Comparison of ENCODE assay signal across 18 cellular contexts in genomic region chr10:101777857-101778145, GRCh38. TPM values are rescaled to one million over a fixed set of nuclear protein-coding genes. Genes with fewer than 3 reads are reported as not detected.
DNase-seq lines count a peak whose midpoint lies in the region; ATAC-seq, FAIRE-seq and TF ChIP-seq lines count a peak whose summit lies in the region.
"Had no signal": no experiment of that assay in that cellular context is flagged by ENCODE, and none has a peak within 500 bp of the region (broad histone marks: within the 10 kb centered on the region; RNA-seq: fewer than 3 reads in every experiment).

No MANE protein-coding gene starts in this region.

- TF ChIP-seq EP300 in HepG2 (IDR thresholded peaks at IDR 0.05; ENCODE audit: low read depth in 2 of 2, low read length in 2 of 2) (no peak), HepG2 (CRISPR knock-in tag; IDR thresholded peaks at IDR 0.05; ENCODE audit: borderline replicate concordance) (no peak)

- H3K4me3 Mint-ChIP-seq in T-helper 17 cell, result peak overlapping the region; percentile 88
- H3K4me3 Mint-ChIP-seq: activated CD8-positive, alpha-beta T cell treated with anti-CD3 and anti-CD28 coated beads for 36 hours had no signal

- no peak for TF ChIP-seq POLR2A in HepG2 (IDR thresholded peaks at IDR 0.05; ENCODE audit: insufficient read depth in 1 of 2, low read depth in 2 of 2, low read length in 2 of 2)
- no peak for TF ChIP-seq POLR2A in right lobe of liver (IDR thresholded peaks at IDR 0.05)
- no peak for TF ChIP-seq POLR2A in esophagus squamous epithelium (IDR thresholded peaks at IDR 0.05)

- intact Hi-C loops in HepG2 (cut with micrococcal nuclease; ENCODE audit: unreplicated experiment), result no loop called here
- intact Hi-C loops in right lobe of liver (cut with DNase I), result loop anchor here (5.0 to 10.0 kb wide), 3 partner anchors 176 to 563 kb away; no protein-coding TSS in a partner anchor
- intact Hi-C loops in esophagus squamous epithelium (cut with DNase I), result loop anchor here (5.0 kb wide), 1 partner anchor 176 kb away; no protein-coding TSS in a partner anchor

- FAIRE-seq in HepG2 (lab: Jason Lieb, UNC), result no peak

- H3K36me3 Mint-ChIP-seq in T-helper 17 cell (ENCODE audit: low read depth), result peaks cover 5% of the 10 kb centered on the region

- CTCF ChIA-PET in HepG2 (lab: Yijun Ruan, JAX; ENCODE audit: low intra/inter-chr PET ratio, low total read pairs), result no interaction called here

- peaks cover 48% of the 10 kb centered on the region for H3K4me1 Mint-ChIP-seq in T-helper 17 cell

- H3K27me3 Mint-ChIP-seq in T-helper 17 cell, result peaks cover 55% of the 10 kb centered on the region

- H3K27me3 ChIP-seq in HepG2 (ENCODE audit: control insufficient read depth in 1 of 2, insufficient read depth in 2 of 2, low read length in 2 of 2), result peaks cover 9 to 30% of the 10 kb centered on the region in 2 experiments
- H3K27me3 ChIP-seq in right lobe of liver, result peaks cover 0 to 13% of the 10 kb centered on the region in 2 donors
- peaks cover 29 to 70% (median 32%) of the 10 kb centered on the region in 4 donors for H3K27me3 ChIP-seq in esophagus squamous epithelium

- no peak overlapping the region for H2AFZ ChIP-seq in HepG2 (ENCODE audit: low read length)

- WGBS in HepG2 (ENCODE audit: low lambda C conversion rate), result no CpG with 5 or more reads among the region's 1 CpG
- no CpG with 5 or more reads among the region's 1 CpG for WGBS in right lobe of liver (ENCODE audit: insufficient coverage, low coverage, low lambda C conversion rate, missing lambda C conversion rate)
- WGBS in esophagus squamous epithelium, 2 donors, result 89% methylated on average over 1 of the region's 1 CpG; no CpG with 5 or more reads in 1 of the 2 donors

- TF ChIP-seq CTCF in HepG2 (CRISPR knock-in tag; IDR thresholded peaks at IDR 0.05) (no peak), right lobe of liver (IDR thresholded peaks at IDR 0.05) (no peak), esophagus squamous epithelium (IDR thresholded peaks at IDR 0.05) (no peak)

- H3K36me3 ChIP-seq in HepG2 (replicated peaks in 1 of 2; ENCODE audit: control insufficient read depth in 1 of 2, insufficient read depth in 2 of 2, low read length in 2 of 2), result no peaks in the 10 kb centered on the region; a peak in 1 of 5 replicates
- no peaks in the 10 kb centered on the region for H3K36me3 ChIP-seq in right lobe of liver
- no peaks in the 10 kb centered on the region for H3K36me3 ChIP-seq in esophagus squamous epithelium
- H3K36me3 ChIP-seq: thoracic aorta had no signal

- peaks cover 5% of the 10 kb centered on the region; the same call in 1 of the 2 replicates for H4K20me1 ChIP-seq in HepG2 (ENCODE audit: insufficient read depth, low read length)

- H3K9ac ChIP-seq in HepG2 (ENCODE audit: insufficient read depth, low read depth, low read length), result no peak overlapping the region

- H3K4me3 ChIP-seq in HepG2 (replicated peaks in 1 of 3; ENCODE audit: insufficient read depth in 1 of 3, low read depth in 2 of 3, low read length in 3 of 3) (no peak overlapping the region), right lobe of liver (no peak overlapping the region), esophagus squamous epithelium (no peak overlapping the region)
- H3K4me3 ChIP-seq: thoracic aorta had no signal

- H3K27ac ChIP-seq in HepG2 (ENCODE audit: extremely low read length, insufficient read depth, low read length) (no peak overlapping the region), right lobe of liver (no peak overlapping the region), esophagus squamous epithelium (no peak overlapping the region)
- H3K27ac ChIP-seq: thoracic aorta had no signal

- TF ChIP-seq RAD21 in HepG2 (CRISPR knock-in tag; IDR thresholded peaks at IDR 0.05), result no peak

- DNase-seq in HepG2 (ENCODE audit: low spot score) (no peak), right lobe of liver (no peak), T-helper 17 cell (no peak), mesenteric fat pad (ENCODE audit: low spot score) (peak; percentile 49), NCI-H1436 (lab: John Stamatoyannopoulos, UW) (no peak), esophagus squamous epithelium (lab: John Stamatoyannopoulos, UW) (no peak), dedifferentiated amniotic fluid mesenchymal stem cell (ENCODE audit: extremely low spot score) (no peak)
- DNase-seq: activated CD8-positive, alpha-beta T cell treated with anti-CD3 and anti-CD28 coated beads for 36 hours; anterior cingulate cortex; cortex of kidney; kidney glomerular epithelial cell; NCI-H1092; NCI-H226 had no signal

- no TSS peak for BruUV-seq in HepG2 (replicated peaks; lab: Mats Ljungman, UMichigan)

- no peak overlapping the region for H3K4me2 ChIP-seq in HepG2 (ENCODE audit: low read depth, low read length)

- peak; percentile 8; the same call in 1 of the 3 replicates for ATAC-seq in HepG2
- ATAC-seq in right lobe of liver, result no peak
- ATAC-seq in T-helper 17 cell, result no peak
- ATAC-seq in HG03139 (IDR thresholded peaks at IDR 0.05; ENCODE audit: unreplicated experiment), result no peak
- ATAC-seq: activated CD8-positive, alpha-beta T cell treated with anti-CD3 and anti-CD28 coated beads for 36 hours; esophagus mucosa had no signal

- POLR2A ChIA-PET in HepG2 (lab: Yijun Ruan, JAX), result no interaction called here

- in situ Hi-C loops in HepG2 (cut with HindIII; ENCODE audit: extremely low pct_ligation_motif_present, low pct_unique_long_range_greater_than_20kb), result no loop called here

- H3K27ac Mint-ChIP-seq in T-helper 17 cell, result no peak overlapping the region
- H3K27ac Mint-ChIP-seq: activated CD8-positive, alpha-beta T cell treated with anti-CD3 and anti-CD28 coated beads for 36 hours; activated T-helper 2 cell treated with anti-CD3 and anti-CD28 coated beads, Interferon-gamma antibody, Interleukin-2, Interleukin-4, amounts not matched to agents 10 μg/mL and 5 μg/mL and 100 μg/mL, durations not matched to agents 14 hours and 24 hours and 36 hours had no signal

- H3K9me3 ChIP-seq in HepG2 (ENCODE audit: low read length) (no peaks in the 10 kb centered on the region), right lobe of liver (no peaks in the 10 kb centered on the region), T-helper 17 cell (ENCODE audit: control insufficient read depth, low read length, poor library complexity, severe bottlenecking) (no peaks in the 10 kb centered on the region), esophagus squamous epithelium (no peaks in the 10 kb centered on the region)
- H3K9me3 ChIP-seq: thoracic aorta had no signal

- peaks cover 50% of the 10 kb centered on the region for H3K4me1 ChIP-seq in HepG2 (ENCODE audit: insufficient read depth, low read length)
- H3K4me1 ChIP-seq in right lobe of liver, result peaks cover 0 to 34% (median 9%) of the 10 kb centered on the region in 4 donors
- peaks cover 45 to 81% (median 51%) of the 10 kb centered on the region in 3 donors for H3K4me1 ChIP-seq in esophagus squamous epithelium

- peaks cover 7% of the 10 kb centered on the region for H3K79me2 ChIP-seq in HepG2 (ENCODE audit: insufficient read depth, low read length)

RNA-seq across cellular contexts. Expression of gene FGF8, which starts 1.9 kb away (rescaled TPM):
- total RNA-seq in HepG2 (2016; rRNA removed; fragmentation: Illumina TruSeq; extraction: Trizol), result not detected in 2 replicates
- not detected in 2 replicates for total RNA-seq in HepG2 (2016; cell fraction: cytosol; rRNA removed; fragmentation: Illumina TruSeq; extraction: Trizol; ENCODE audit: low read depth)
- not detected in 2 replicates for total RNA-seq in HepG2 (2016; cell fraction: insoluble cytoplasmic fraction; rRNA removed; fragmentation: Illumina TruSeq; extraction: Trizol)
- not detected in 2 replicates for total RNA-seq in HepG2 (2016; cell fraction: membrane; rRNA removed; fragmentation: Illumina TruSeq; extraction: Trizol)
- total RNA-seq in HepG2 (2016; cell fraction: nucleus; rRNA removed; fragmentation: Illumina TruSeq; extraction: Trizol), result not detected in 2 replicates
- 0.26 TPM in 1 of 2 replicates, not detected in the other for polyA plus RNA-seq in HepG2 (2011; rRNA removed)
- not detected in 2 replicates for polyA plus RNA-seq in HepG2 (2011; cell fraction: cytosol; rRNA removed)
- 0.37 and 0.80 TPM in 2 replicates for polyA plus RNA-seq in HepG2 (2011; cell fraction: nucleus; rRNA removed)
- polyA plus RNA-seq in HepG2 (2012), result not detected in 2 replicates
- not detected in 2 replicates for polyA plus RNA-seq in HepG2 (2016; cell fraction: cytosol; fragmentation: Illumina TruSeq; extraction: Trizol; ENCODE audit: low read depth)
- not detected in 2 replicates for polyA plus RNA-seq in HepG2 (2016; cell fraction: insoluble cytoplasmic fraction; fragmentation: Illumina TruSeq; extraction: Trizol; ENCODE audit: low read depth)
- polyA plus RNA-seq in HepG2 (2016; cell fraction: membrane; fragmentation: Illumina TruSeq; extraction: Trizol; ENCODE audit: low read depth), result not detected in 2 replicates
- polyA plus RNA-seq in HepG2 (2016; cell fraction: nucleus; fragmentation: Illumina TruSeq; extraction: Trizol; ENCODE audit: insufficient read depth, low read depth), result not detected in 2 replicates
- polyA minus RNA-seq in HepG2 (2011; rRNA and poly(A)+ RNA removed; ENCODE audit: low replicate concordance), result not detected in 2 replicates
- not detected in 2 replicates for polyA minus RNA-seq in HepG2 (2011; cell fraction: cytosol; rRNA and poly(A)+ RNA removed)
- not detected in 2 replicates for polyA minus RNA-seq in HepG2 (2011; cell fraction: nucleus; rRNA and poly(A)+ RNA removed)
- total RNA-seq in right lobe of liver, result not detected
- not detected for total RNA-seq in T-helper 17 cell
- total RNA-seq in mesenteric fat pad, result not detected
- total RNA-seq in esophagus squamous epithelium, result not detected
- total RNA-seq: activated T-helper 2 cell treated with anti-CD3 and anti-CD28 coated beads, Interferon-gamma antibody, Interleukin-2, Interleukin-4, amounts not matched to agents 10 μg/mL and 5 μg/mL and 100 μg/mL, durations not matched to agents 14 hours and 24 hours and 36 hours; esophagus mucosa; SK-MEL-5; thoracic aorta had no signal

RNA-seq across cellular contexts. Expression of gene NPM3, which starts 5.4 kb away (rescaled TPM):
- total RNA-seq in HepG2 (2016; rRNA removed; fragmentation: Illumina TruSeq; extraction: Trizol) (129 and 160 TPM in 2 replicates), right lobe of liver (10 to 100 TPM in 3 of 6 experiments, 1 to 10 TPM in 3; 4.7 to 31.8 (median 8.6) TPM), T-helper 17 cell (10 to 100 TPM; 13.1 to 13.8 TPM), mesenteric fat pad (18.8 TPM), esophagus squamous epithelium (10 to 100 TPM; 36.7 to 91.3 (median 52.2) TPM)
- 72.9 and 79.2 TPM in 2 replicates for total RNA-seq in HepG2 (2016; cell fraction: cytosol; rRNA removed; fragmentation: Illumina TruSeq; extraction: Trizol; ENCODE audit: low read depth)
- total RNA-seq in HepG2 (2016; cell fraction: insoluble cytoplasmic fraction; rRNA removed; fragmentation: Illumina TruSeq; extraction: Trizol), result 127 and 156 TPM in 2 replicates
- 118 and 120 TPM in 2 replicates for total RNA-seq in HepG2 (2016; cell fraction: membrane; rRNA removed; fragmentation: Illumina TruSeq; extraction: Trizol)
- 40.1 and 46.2 TPM in 2 replicates for total RNA-seq in HepG2 (2016; cell fraction: nucleus; rRNA removed; fragmentation: Illumina TruSeq; extraction: Trizol)
- polyA plus RNA-seq in HepG2 (2011; rRNA removed), result 47.6 and 50.8 TPM in 2 replicates
- polyA plus RNA-seq in HepG2 (2011; cell fraction: cytosol; rRNA removed), result 77.2 and 99.2 TPM in 2 replicates
- 35.2 and 42.2 TPM in 2 replicates for polyA plus RNA-seq in HepG2 (2011; cell fraction: nucleus; rRNA removed)
- 50.7 and 56.1 TPM in 2 replicates for polyA plus RNA-seq in HepG2 (2012)
- polyA plus RNA-seq in HepG2 (2016; cell fraction: cytosol; fragmentation: Illumina TruSeq; extraction: Trizol; ENCODE audit: low read depth), result 74.7 and 76.8 TPM in 2 replicates
- 123 and 134 TPM in 2 replicates for polyA plus RNA-seq in HepG2 (2016; cell fraction: insoluble cytoplasmic fraction; fragmentation: Illumina TruSeq; extraction: Trizol; ENCODE audit: low read depth)
- 94.9 and 101 TPM in 2 replicates for polyA plus RNA-seq in HepG2 (2016; cell fraction: membrane; fragmentation: Illumina TruSeq; extraction: Trizol; ENCODE audit: low read depth)
- 69.1 and 70.7 TPM in 2 replicates for polyA plus RNA-seq in HepG2 (2016; cell fraction: nucleus; fragmentation: Illumina TruSeq; extraction: Trizol; ENCODE audit: insufficient read depth, low read depth)
- 57.7 and 87.9 TPM in 2 replicates for polyA minus RNA-seq in HepG2 (2011; rRNA and poly(A)+ RNA removed; ENCODE audit: low replicate concordance)
- 11.6 and 28.0 TPM in 2 replicates for polyA minus RNA-seq in HepG2 (2011; cell fraction: cytosol; rRNA and poly(A)+ RNA removed)
- 4.2 and 7.6 TPM in 2 replicates for polyA minus RNA-seq in HepG2 (2011; cell fraction: nucleus; rRNA and poly(A)+ RNA removed)

RNA-seq across cellular contexts. Expression of gene OGA, which starts 40.4 kb away (rescaled TPM):
- total RNA-seq in HepG2 (2016; rRNA removed; fragmentation: Illumina TruSeq; extraction: Trizol) (33.2 and 36.5 TPM in 2 replicates), right lobe of liver (10 to 100 TPM; 34.7 to 52.2 (median 36.7) TPM), T-helper 17 cell (100 to 1,000 TPM; 411 to 421 TPM), mesenteric fat pad (92.7 TPM), esophagus squamous epithelium (100 to 1,000 TPM in 1 of 4 donors, 10 to 100 TPM in 3; 44.2 to 121 (median 60.7) TPM)
- total RNA-seq in HepG2 (2016; cell fraction: cytosol; rRNA removed; fragmentation: Illumina TruSeq; extraction: Trizol; ENCODE audit: low read depth), result 23.2 and 27.7 TPM in 2 replicates
- total RNA-seq in HepG2 (2016; cell fraction: insoluble cytoplasmic fraction; rRNA removed; fragmentation: Illumina TruSeq; extraction: Trizol), result 30.6 and 34.0 TPM in 2 replicates
- 23.7 and 29.9 TPM in 2 replicates for total RNA-seq in HepG2 (2016; cell fraction: membrane; rRNA removed; fragmentation: Illumina TruSeq; extraction: Trizol)
- 50.1 and 59.4 TPM in 2 replicates for total RNA-seq in HepG2 (2016; cell fraction: nucleus; rRNA removed; fragmentation: Illumina TruSeq; extraction: Trizol)
- polyA plus RNA-seq in HepG2 (2011; rRNA removed), result 35.5 and 39.8 TPM in 2 replicates
- polyA plus RNA-seq in HepG2 (2011; cell fraction: cytosol; rRNA removed), result 7.7 and 10.8 TPM in 2 replicates
- polyA plus RNA-seq in HepG2 (2011; cell fraction: nucleus; rRNA removed), result 66.7 and 69.3 TPM in 2 replicates
- polyA plus RNA-seq in HepG2 (2012), result 35.2 and 48.0 TPM in 2 replicates
- 1.0 and 1.1 TPM in 2 replicates for polyA plus RNA-seq in HepG2 (2016; cell fraction: cytosol; fragmentation: Illumina TruSeq; extraction: Trizol; ENCODE audit: low read depth)
- polyA plus RNA-seq in HepG2 (2016; cell fraction: insoluble cytoplasmic fraction; fragmentation: Illumina TruSeq; extraction: Trizol; ENCODE audit: low read depth), result 24.3 and 27.7 TPM in 2 replicates
- 2.9 and 3.6 TPM in 2 replicates for polyA plus RNA-seq in HepG2 (2016; cell fraction: membrane; fragmentation: Illumina TruSeq; extraction: Trizol; ENCODE audit: low read depth)
- polyA plus RNA-seq in HepG2 (2016; cell fraction: nucleus; fragmentation: Illumina TruSeq; extraction: Trizol; ENCODE audit: insufficient read depth, low read depth), result 105 and 122 TPM in 2 replicates
- polyA minus RNA-seq in HepG2 (2011; rRNA and poly(A)+ RNA removed; ENCODE audit: low replicate concordance), result 18.7 and 34.4 TPM in 2 replicates
- polyA minus RNA-seq in HepG2 (2011; cell fraction: cytosol; rRNA and poly(A)+ RNA removed), result 18.9 and 20.4 TPM in 2 replicates
- polyA minus RNA-seq in HepG2 (2011; cell fraction: nucleus; rRNA and poly(A)+ RNA removed), result 91.7 and 107 TPM in 2 replicates
